In genomic region chr16:27441276-27441675, GRCh38 we compare ENCODE assay signal across 24 cellular contexts. TPM values are rescaled to one million over a fixed set of nuclear protein-coding genes. Genes with fewer than 3 reads are reported as not detected.
DNase-seq lines count a peak whose midpoint lies in the region; ATAC-seq and TF ChIP-seq lines count a peak whose summit lies in the region.
"Had no signal": no experiment of that assay in that cellular context is flagged by ENCODE, and none has a peak within 500 bp of the region (broad histone marks: within the 10 kb centered on the region; RNA-seq: fewer than 3 reads in every experiment).

No MANE protein-coding gene starts in this region.

- H3K9me3 Mint-ChIP-seq in activated CD4-positive, alpha-beta T cell treated with anti-CD3 and anti-CD28 coated beads for 36 hours (ENCODE audit: low read depth) = peaks cover 2% of the 10 kb centered on the region
- peaks cover 22% of the 10 kb centered on the region for H3K9me3 Mint-ChIP-seq in endodermal cell
- H3K9me3 Mint-ChIP-seq: CD8-positive, alpha-beta T cell had no signal

- H3K9ac ChIP-seq in endodermal cell (ENCODE audit: extremely low read depth, low read length, poor library complexity, severe bottlenecking) = no peak overlapping the region

- peaks cover 93% of the 10 kb centered on the region for H3K36me3 Mint-ChIP-seq in activated CD4-positive, alpha-beta T cell treated with anti-CD3 and anti-CD28 coated beads for 36 hours (ENCODE audit: low read depth)
- H3K36me3 Mint-ChIP-seq in endodermal cell (ENCODE audit: low read depth) = no peaks in the 10 kb centered on the region

- ATAC-seq in activated CD4-positive, alpha-beta T cell treated with anti-CD3 and anti-CD28 coated beads for 36 hours = no peak
- ATAC-seq in HG03469 (IDR thresholded peaks at IDR 0.05; ENCODE audit: unreplicated experiment) (no peak), HG02642 (IDR thresholded peaks at IDR 0.05; ENCODE audit: poor library complexity, unreplicated experiment) (no peak), GM18498 (IDR thresholded peaks at IDR 0.05; ENCODE audit: unreplicated experiment) (no peak)
- ATAC-seq: CD8-positive, alpha-beta T cell; lower lobe of right lung had no signal

- H3K27me3 Mint-ChIP-seq in activated CD4-positive, alpha-beta T cell treated with anti-CD3 and anti-CD28 coated beads for 36 hours = no peaks in the 10 kb centered on the region
- no peaks in the 10 kb centered on the region for H3K27me3 Mint-ChIP-seq in endodermal cell (ENCODE audit: insufficient read depth)

- POLR2A ChIA-PET in activated CD4-positive, alpha-beta T cell treated with anti-CD3 and anti-CD28 coated beads for 36 hours (lab: Charles Lee) = no interaction called here

- no peaks in the 10 kb centered on the region for H3K36me3 ChIP-seq in endodermal cell (ENCODE audit: control insufficient read depth, insufficient read depth, low read length)
- no peaks in the 10 kb centered on the region for H3K36me3 ChIP-seq in sigmoid colon
- H3K36me3 ChIP-seq: prostate gland had no signal

- no peaks in the 10 kb centered on the region for H3K4me1 ChIP-seq in endodermal cell (ENCODE audit: control insufficient read depth, insufficient read depth, low read length)
- no peaks in the 10 kb centered on the region for H3K4me1 ChIP-seq in sigmoid colon
- H3K4me1 ChIP-seq: lower lobe of right lung, prostate gland had no signal

- CTCF ChIA-PET in activated CD4-positive, alpha-beta T cell treated with anti-CD3 and anti-CD28 coated beads for 36 hours (lab: Charles Lee) = interaction anchor here (0.7 kb wide), 1 partner anchor 35 kb away, joined by 4 read pairs; no protein-coding TSS in a partner anchor

- intact Hi-C loops in activated CD4-positive, alpha-beta T cell treated with anti-CD3 and anti-CD28 coated beads for 36 hours (cut with DNase I, micrococcal nuclease) = no loop called here
- intact Hi-C loops in sigmoid colon (cut with DNase I) = no loop called here

- peaks cover 11% of the 10 kb centered on the region for H3K9me3 ChIP-seq in endodermal cell (ENCODE audit: control insufficient read depth, low read length)
- peaks cover 0 to 14% (median 6%) of the 10 kb centered on the region in 4 donors for H3K9me3 ChIP-seq in sigmoid colon
- H3K9me3 ChIP-seq: prostate gland had no signal

- no peak overlapping the region for H3K4me3 Mint-ChIP-seq in activated CD4-positive, alpha-beta T cell treated with anti-CD3 and anti-CD28 coated beads for 36 hours
- H3K4me3 Mint-ChIP-seq in endodermal cell = no peak overlapping the region
- H3K4me3 Mint-ChIP-seq: CD8-positive, alpha-beta T cell; H9 had no signal

- H3K27ac Mint-ChIP-seq in activated CD4-positive, alpha-beta T cell treated with anti-CD3 and anti-CD28 coated beads for 36 hours = no peak overlapping the region
- no peak overlapping the region for H3K27ac Mint-ChIP-seq in endodermal cell
- H3K27ac Mint-ChIP-seq: CD8-positive, alpha-beta T cell had no signal

- 87 to 94% methylated on average over 5 of the region's 5 CpGs for WGBS in endodermal cell (ENCODE audit: insufficient coverage in 1 of 2, insufficient read length in 1 of 2), 2 experiments
- 71 to 84% methylated on average over 5 of the region's 5 CpGs for WGBS in sigmoid colon, 2 donors

- H3K4me1 Mint-ChIP-seq in activated CD4-positive, alpha-beta T cell treated with anti-CD3 and anti-CD28 coated beads for 36 hours = peaks cover 26% of the 10 kb centered on the region
- H3K4me1 Mint-ChIP-seq in endodermal cell = no peaks in the 10 kb centered on the region

- H3K4me3 ChIP-seq in endodermal cell (ENCODE audit: low read length) (no peak overlapping the region), sigmoid colon (no peak overlapping the region)
- H3K4me3 ChIP-seq: lower lobe of right lung, prostate gland had no signal

- H3K27ac ChIP-seq in endodermal cell (ENCODE audit: low read depth, low read length) = no peak overlapping the region
- H3K27ac ChIP-seq in sigmoid colon = no peak overlapping the region
- H3K27ac ChIP-seq: 22Rv1, lower lobe of right lung, prostate gland had no signal

- no peak for TF ChIP-seq EP300 in sigmoid colon (IDR thresholded peaks at IDR 0.05)

- TF ChIP-seq CTCF in endodermal cell (conservative IDR thresholded peaks at IDR 0.05) (no peak), sigmoid colon (IDR thresholded peaks at IDR 0.05) (no peak)

- H3K27me3 ChIP-seq in endodermal cell (ENCODE audit: control insufficient read depth, insufficient read depth, low read length, poor library complexity, severe bottlenecking) (no peaks in the 10 kb centered on the region), sigmoid colon (no peaks in the 10 kb centered on the region)

- peak; percentile 2 for DNase-seq in activated CD4-positive, alpha-beta T cell treated with anti-CD3 and anti-CD28 coated beads for 36 hours
- no peak for DNase-seq in activated CD4-positive, alpha-beta T cell treated with anti-CD3 and anti-CD28 coated beads, Interleukin-2, amount 50 U/mL, for 1 hour
- peak; percentile 42 for DNase-seq in activated CD8-positive, alpha-beta memory T cell treated with anti-CD3 and anti-CD28 coated beads for 24 hours
- peak; percentile 25 for DNase-seq in endodermal cell
- DNase-seq in sigmoid colon = peak; percentile 32
- DNase-seq: activated CD4-positive, CD25-positive, alpha-beta regulatory T cell treated with anti-CD3 and anti-CD28 coated beads, Interleukin-2, amount 50 U/mL, for 72 hours; activated gamma-delta T cell treated with Interleukin-2 at 50 U/mL for 16 hours; DMS53; H9; kidney glomerular epithelial cell; lower lobe of right lung; NCI-H1694 treated with DMSO at 0.1 percent for 48 hours; NCI-H2171 treated with DMSO at 0.1 percent for 48 hours; NCI-H526; SHP77 treated with DMSO at 0.1 percent for 48 hours; substantia nigra; T-helper 1 cell had no signal

- TF ChIP-seq POLR2A in sigmoid colon (IDR thresholded peaks at IDR 0.05) = no peak

RNA-seq across cellular contexts. Expression of gene IL21R, which starts 39.3 kb away (rescaled TPM):
- 10 to 100 TPM; 61.8 to 73.5 TPM for total RNA-seq in activated CD4-positive, alpha-beta T cell treated with anti-CD3 and anti-CD28 coated beads for 36 hours
- total RNA-seq in endodermal cell = under 1 TPM in 1 of 2 donors, not detected in 1; 0.18 TPM
- polyA plus RNA-seq in endodermal cell (2013, experiment 1 of 2) = 0.57 TPM
- 0.17 TPM for polyA plus RNA-seq in endodermal cell (2013, experiment 2 of 2)
- total RNA-seq in sigmoid colon = under 1 TPM in 2 of 4 donors, not detected in 2; 0.27 to 0.28 TPM
- 1 to 10 TPM in 1 of 3 donors, under 1 TPM in 2; under 0.01 to 7.9 (median 0.23) TPM for polyA plus RNA-seq in sigmoid colon
- total RNA-seq: endothelial cell of umbilical vein had no signal

Comparison
In these comparisons a context has a peak if more than half of its experiments do, and no peak if none do; other contexts are left out.
1. RNA of gene IL21R, which starts 39.3 kb away (total RNA-seq): 61.8 to 73.5 TPM in activated CD4-positive, alpha-beta T cell treated with anti-CD3 and anti-CD28 coated beads for 36 hours; 0.27 to 0.28 TPM in sigmoid colon and 0.18 TPM in endodermal cell; every median in the first group is over 10 times any median in the second.